ENCODE assay signal across 18 cellular contexts in the genomic region with DNA sequence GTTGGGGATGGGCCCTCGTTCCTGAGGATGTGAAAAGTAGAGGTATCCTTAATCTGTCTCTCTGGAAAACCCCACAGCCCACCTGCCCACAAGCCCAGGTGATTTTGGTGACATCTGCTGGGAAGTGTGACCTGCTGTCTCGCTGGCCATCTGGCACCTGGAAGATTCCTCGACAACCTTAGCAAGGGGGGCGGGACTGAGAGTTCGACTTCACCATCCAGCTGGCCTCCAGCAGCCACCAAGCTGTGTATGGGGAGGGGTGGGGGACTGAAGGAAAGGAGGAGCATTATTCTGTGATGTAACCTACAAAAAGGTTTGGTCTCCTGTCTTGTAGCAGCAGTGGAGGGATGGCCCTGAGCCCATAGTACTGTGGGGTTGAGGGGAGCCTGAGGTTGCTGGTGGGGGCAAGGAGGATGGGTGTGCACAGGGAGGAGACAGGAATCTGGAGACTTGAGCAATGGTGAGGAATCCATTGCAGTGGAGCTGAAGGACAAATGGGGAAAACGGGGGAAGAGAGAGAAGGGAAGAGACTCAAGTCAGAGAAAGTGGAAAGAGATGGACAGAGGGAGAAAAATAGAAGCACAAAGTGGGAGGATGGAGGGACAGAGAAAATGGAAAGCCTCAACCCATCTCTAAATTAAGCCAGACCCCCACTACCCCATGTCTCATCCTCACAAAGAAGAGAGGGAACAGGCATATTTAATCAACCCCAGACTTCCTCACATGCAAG. TPM values are rescaled to one million over a fixed set of nuclear protein-coding genes. Genes with fewer than 3 reads are reported as not detected.
A peak's percentile ranks its signal among the peaks of the same experiment; 100 is the strongest.
DNase-seq lines count a peak whose midpoint lies in the region; ATAC-seq and TF ChIP-seq lines count a peak whose summit lies in the region.
"Had no signal": no experiment of that assay in that cellular context is flagged by ENCODE, and none has a peak within 500 bp of the region (broad histone marks: within the 10 kb centered on the region; RNA-seq: fewer than 3 reads in every experiment).

No MANE protein-coding gene starts in this region.

- H3K9ac ChIP-seq in neural progenitor cell, result no peak overlapping the region
- H3K9ac ChIP-seq: GM23248 had no signal

- H3K27ac Mint-ChIP-seq in activated CD4-positive, alpha-beta T cell treated with anti-CD3 and anti-CD28 coated beads, Interleukin-2, amount 10 ng/mL, durations not matched to agents 7 days and 5 days, result peak overlapping the region; percentile 48
- H3K27ac Mint-ChIP-seq in activated T-helper 17 cell treated with anti-CD3 and anti-CD28 coated beads, Interleukin-2, amount 50 U/mL, for 72 hours, result peak overlapping the region; percentile 47
- H3K27ac Mint-ChIP-seq in neural progenitor cell, result peak overlapping the region; percentile 4
- H3K27ac Mint-ChIP-seq: activated naive CD4-positive, alpha-beta T cell treated with anti-CD3 and anti-CD28 coated beads, Interleukin-2, amount 50 U/mL, for 24 hours had no signal

- no peak overlapping the region for H3K4me3 ChIP-seq in neural progenitor cell
- H3K4me3 ChIP-seq: GM23248, SJSA1 had no signal

- DNase-seq in activated CD4-positive, alpha-beta T cell treated with anti-CD3 and anti-CD28 coated beads, Interleukin-2, amount 10 ng/mL, durations not matched to agents 7 days and 5 days, result no peak
- no peak for DNase-seq in activated CD4-positive, alpha-beta T cell treated with anti-CD3 and anti-CD28 coated beads, Interleukin-2, amount 50 U/mL, for 4 hours
- DNase-seq in neural progenitor cell (ENCODE audit: low spot score) (no peak), NCI-H187 treated with DMSO at 0.1 percent for 48 hours (lab: John Stamatoyannopoulos, UW) (no peak)
- DNase-seq: activated T-cell treated with anti-CD3 and anti-CD28 coated beads for 4 hours, brain microvascular endothelial cell, GM23248, NCI-H446, T-helper 9 cell, trophoblast cell had no signal

- H3K27me3 Mint-ChIP-seq in activated CD4-positive, alpha-beta T cell treated with anti-CD3 and anti-CD28 coated beads, Interleukin-2, amount 10 ng/mL, durations not matched to agents 7 days and 5 days, result peaks cover 7% of the 10 kb centered on the region
- H3K27me3 Mint-ChIP-seq in activated T-helper 17 cell treated with anti-CD3 and anti-CD28 coated beads, Interleukin-2, amount 50 U/mL, for 72 hours, result no peaks in the 10 kb centered on the region
- peaks cover 19% of the 10 kb centered on the region for H3K27me3 Mint-ChIP-seq in neural progenitor cell (ENCODE audit: insufficient read depth, low read depth)
- H3K27me3 Mint-ChIP-seq: activated naive CD4-positive, alpha-beta T cell treated with anti-CD3 and anti-CD28 coated beads, Interleukin-2, amount 50 U/mL, for 24 hours had no signal

- H3K36me3 ChIP-seq in neural progenitor cell, result no peaks in the 10 kb centered on the region
- H3K36me3 ChIP-seq: brain microvascular endothelial cell, SJSA1 had no signal

- no peak overlapping the region for H2AFZ ChIP-seq in neural progenitor cell (replicated peaks)
- H2AFZ ChIP-seq: GM23248 had no signal

- H3K4me1 Mint-ChIP-seq in activated CD4-positive, alpha-beta T cell treated with anti-CD3 and anti-CD28 coated beads, Interleukin-2, amount 10 ng/mL, durations not matched to agents 7 days and 5 days, result peaks cover 29% of the 10 kb centered on the region
- H3K4me1 Mint-ChIP-seq in activated T-helper 17 cell treated with anti-CD3 and anti-CD28 coated beads, Interleukin-2, amount 50 U/mL, for 72 hours, result peaks cover 5% of the 10 kb centered on the region
- peaks cover 43% of the 10 kb centered on the region for H3K4me1 Mint-ChIP-seq in neural progenitor cell

- no peak overlapping the region for H3K4me3 Mint-ChIP-seq in activated CD4-positive, alpha-beta T cell treated with anti-CD3 and anti-CD28 coated beads, Interleukin-2, amount 10 ng/mL, durations not matched to agents 7 days and 5 days
- no peak overlapping the region for H3K4me3 Mint-ChIP-seq in activated T-helper 17 cell treated with anti-CD3 and anti-CD28 coated beads, Interleukin-2, amount 50 U/mL, for 72 hours
- H3K4me3 Mint-ChIP-seq in neural progenitor cell, result peak overlapping the region; percentile 5
- H3K4me3 Mint-ChIP-seq: activated naive CD4-positive, alpha-beta T cell treated with anti-CD3 and anti-CD28 coated beads, Interleukin-2, amount 50 U/mL, for 24 hours had no signal

- TF ChIP-seq CTCF in neural progenitor cell (IDR thresholded peaks at IDR 0.05), result no peak

- H3K4me1 ChIP-seq in neural progenitor cell, result peaks cover 25% of the 10 kb centered on the region

- H4K20me1 ChIP-seq in neural progenitor cell (ENCODE audit: low read depth), result no peaks in the 10 kb centered on the region

- H3K4me2 ChIP-seq in neural progenitor cell, result no peak overlapping the region

- H3K9me3 Mint-ChIP-seq in activated CD4-positive, alpha-beta T cell treated with anti-CD3 and anti-CD28 coated beads, Interleukin-2, amount 10 ng/mL, durations not matched to agents 7 days and 5 days, result no peaks in the 10 kb centered on the region
- H3K9me3 Mint-ChIP-seq in activated T-helper 17 cell treated with anti-CD3 and anti-CD28 coated beads, Interleukin-2, amount 50 U/mL, for 72 hours, result no peaks in the 10 kb centered on the region
- no peaks in the 10 kb centered on the region for H3K9me3 Mint-ChIP-seq in neural progenitor cell
- H3K9me3 Mint-ChIP-seq: activated naive CD4-positive, alpha-beta T cell treated with anti-CD3 and anti-CD28 coated beads, Interleukin-2, amount 50 U/mL, for 24 hours had no signal

- H3K36me3 Mint-ChIP-seq in activated CD4-positive, alpha-beta T cell treated with anti-CD3 and anti-CD28 coated beads, Interleukin-2, amount 10 ng/mL, durations not matched to agents 7 days and 5 days (ENCODE audit: low read depth), result no peaks in the 10 kb centered on the region
- H3K36me3 Mint-ChIP-seq in activated T-helper 17 cell treated with anti-CD3 and anti-CD28 coated beads, Interleukin-2, amount 50 U/mL, for 72 hours (ENCODE audit: low read depth), result no peaks in the 10 kb centered on the region
- H3K36me3 Mint-ChIP-seq in neural progenitor cell, result no peaks in the 10 kb centered on the region
- H3K36me3 Mint-ChIP-seq: activated naive CD4-positive, alpha-beta T cell treated with anti-CD3 and anti-CD28 coated beads, Interleukin-2, amount 50 U/mL, for 24 hours had no signal

- H3K79me2 ChIP-seq in neural progenitor cell (ENCODE audit: low read depth), result no peaks in the 10 kb centered on the region

- no peak overlapping the region for H3K27ac ChIP-seq in neural progenitor cell
- H3K27ac ChIP-seq: brain microvascular endothelial cell, GM23248, SJSA1 had no signal

- peaks cover 21% of the 10 kb centered on the region for H3F3A ChIP-seq in neural progenitor cell (ENCODE audit: low read depth)

- no peaks in the 10 kb centered on the region for H3K27me3 ChIP-seq in neural progenitor cell
- H3K27me3 ChIP-seq: brain microvascular endothelial cell, SJSA1 had no signal

- POLR2A ChIA-PET in activated CD4-positive, alpha-beta T cell treated with anti-CD3 and anti-CD28 coated beads, Interleukin-2, amount 10 ng/mL, durations not matched to agents 7 days and 5 days (lab: Charles Lee), result no interaction called here

- CTCF ChIA-PET in activated CD4-positive, alpha-beta T cell treated with anti-CD3 and anti-CD28 coated beads, Interleukin-2, amount 10 ng/mL, durations not matched to agents 7 days and 5 days (lab: Charles Lee), result interaction anchor here (0.5 to 1.1 kb wide), 3 partner anchors 17 to 144 kb away, joined by 3 read pairs; no protein-coding TSS in a partner anchor

- no peak for ATAC-seq in activated T-helper 17 cell treated with anti-CD3 and anti-CD28 coated beads, Interleukin-2, amount 50 U/mL, for 72 hours (replicated peaks)
- ATAC-seq in GM21381 (IDR thresholded peaks at IDR 0.05; ENCODE audit: unreplicated experiment), result no peak

- H3K9me3 ChIP-seq in neural progenitor cell (ENCODE audit: low read depth), result no peaks in the 10 kb centered on the region
- H3K9me3 ChIP-seq: SJSA1 had no signal

RNA-seq across cellular contexts. Expression of a gene that starts 4.0 kb away (rescaled TPM):
- total RNA-seq in activated CD4-positive, alpha-beta T cell treated with anti-CD3 and anti-CD28 coated beads, Interleukin-2, amount 10 ng/mL, durations not matched to agents 7 days and 5 days, result not detected
- total RNA-seq in activated T-helper 17 cell treated with anti-CD3 and anti-CD28 coated beads, Interleukin-2, amount 50 U/mL, for 72 hours, result not detected
- not detected in 2 replicates for total RNA-seq in neural progenitor cell (ENCODE audit: low replicate concordance)
- total RNA-seq: A172, fibroblast of lung, GM23248, kidney epithelial cell, posterior vena cava, SJSA1 had no signal

RNA-seq across cellular contexts. Expression of a gene that starts 4.5 kb away (rescaled TPM):
- total RNA-seq in activated CD4-positive, alpha-beta T cell treated with anti-CD3 and anti-CD28 coated beads, Interleukin-2, amount 10 ng/mL, durations not matched to agents 7 days and 5 days, result not detected
- not detected for total RNA-seq in activated T-helper 17 cell treated with anti-CD3 and anti-CD28 coated beads, Interleukin-2, amount 50 U/mL, for 72 hours
- total RNA-seq in neural progenitor cell (ENCODE audit: low replicate concordance), result 0.90 TPM in 1 of 2 replicates, not detected in the other
- total RNA-seq: A172, fibroblast of lung, GM23248, kidney epithelial cell, posterior vena cava, SJSA1 had no signal

RNA-seq across cellular contexts. Expression of a gene that starts 7.5 kb away (rescaled TPM):
- 10 to 100 TPM; 47.2 to 54.1 TPM for total RNA-seq in activated CD4-positive, alpha-beta T cell treated with anti-CD3 and anti-CD28 coated beads, Interleukin-2, amount 10 ng/mL, durations not matched to agents 7 days and 5 days
- total RNA-seq in activated T-helper 17 cell treated with anti-CD3 and anti-CD28 coated beads, Interleukin-2, amount 50 U/mL, for 72 hours, result 10 to 100 TPM; 31.4 to 31.7 TPM
- total RNA-seq in neural progenitor cell (ENCODE audit: low replicate concordance), result 21.3 and 45.0 TPM in 2 replicates

RNA-seq across cellular contexts. Expression of a gene that starts 10.9 kb away (rescaled TPM):
- total RNA-seq in activated CD4-positive, alpha-beta T cell treated with anti-CD3 and anti-CD28 coated beads, Interleukin-2, amount 10 ng/mL, durations not matched to agents 7 days and 5 days, result not detected
- under 1 TPM in 1 of 2 donors, not detected in 1; 0.64 TPM for total RNA-seq in activated T-helper 17 cell treated with anti-CD3 and anti-CD28 coated beads, Interleukin-2, amount 50 U/mL, for 72 hours
- not detected in 2 replicates for total RNA-seq in neural progenitor cell (ENCODE audit: low replicate concordance)
- total RNA-seq: A172, fibroblast of lung, GM23248, kidney epithelial cell, posterior vena cava, SJSA1 had no signal

RNA-seq across cellular contexts. Expression of a gene that starts 12.5 kb away (rescaled TPM):
- under 1 TPM; 0.15 to 0.19 TPM for total RNA-seq in activated CD4-positive, alpha-beta T cell treated with anti-CD3 and anti-CD28 coated beads, Interleukin-2, amount 10 ng/mL, durations not matched to agents 7 days and 5 days
- total RNA-seq in activated T-helper 17 cell treated with anti-CD3 and anti-CD28 coated beads, Interleukin-2, amount 50 U/mL, for 72 hours, result not detected
- total RNA-seq in neural progenitor cell (ENCODE audit: low replicate concordance), result not detected in 2 replicates
- total RNA-seq: A172, fibroblast of lung, GM23248, SJSA1 had no signal
